Comparison of ENCODE assay signal across 8 cellular contexts in genomic region chr5:176040105-176040801, GRCh38.
DNase-seq lines count a peak whose midpoint lies in the region; ATAC-seq, FAIRE-seq and TF ChIP-seq lines count a peak whose summit lies in the region.
"Not testable (repeated sequence)": the region's sequence is repeated elsewhere in the genome, so short reads cannot be mapped to it uniquely, and the experiment has no call there.

No MANE protein-coding gene starts in this region.

- TF ChIP-seq CTCF in CD4-positive, alpha-beta T cell (IDR thresholded peaks at IDR 0.05); bronchial epithelial cell (IDR thresholded peaks at IDR 0.05; ENCODE audit: insufficient read depth, low read length, severe bottlenecking): not testable (repeated sequence)

- FAIRE-seq in HTR-8/SVneo (lab: Jason Lieb, UNC) (peak; percentile 36), bronchial epithelial cell (lab: Jason Lieb, UNC) (peak; percentile 93)

- POLR2A ChIA-PET in CD4-positive, alpha-beta T cell (lab: Charles Lee) = not testable (repeated sequence)

- not testable (repeated sequence) for H3K36me3 Mint-ChIP-seq in CD4-positive, alpha-beta T cell (ENCODE audit: low read depth); natural killer cell treated with Interleukin-12 subunit alpha and Interleukin-12 subunit beta and Interleukin-15 and Interleukin-18, amount 100 ng/mL, for 72 hours

- H3K27ac Mint-ChIP-seq in CD4-positive, alpha-beta T cell = peak overlapping the region; percentile 83
- H3K27ac Mint-ChIP-seq in natural killer cell treated with Interleukin-12 subunit alpha and Interleukin-12 subunit beta and Interleukin-15 and Interleukin-18, amount 100 ng/mL, for 72 hours = not testable (repeated sequence)

- H3K4me3 ChIP-seq in bronchial epithelial cell (ENCODE audit: low read depth, low read length) = not testable (repeated sequence)

- H3K27ac ChIP-seq in CD4-positive, alpha-beta T cell (ENCODE audit: low read depth, low read length) = not testable (repeated sequence)

- H3K27me3 ChIP-seq in CD4-positive, alpha-beta T cell (ENCODE audit: control insufficient read depth, insufficient read depth, low read length); bronchial epithelial cell (ENCODE audit: control insufficient read depth, insufficient read depth, low read length): not testable (repeated sequence)

- intact Hi-C loops in CD4-positive, alpha-beta T cell (cut with DNase I, micrococcal nuclease) = not testable (repeated sequence)

- ATAC-seq in CD4-positive, alpha-beta T cell (ENCODE audit: poor library complexity); left lobe of liver: not testable (repeated sequence)
- ATAC-seq in esophagus mucosa = peak; percentile 27
- peak; percentile 3 to 26 for ATAC-seq in natural killer cell treated with Interleukin-12 subunit alpha and Interleukin-12 subunit beta and Interleukin-15 and Interleukin-18, amount 100 ng/mL, for 72 hours

- CTCF ChIA-PET in CD4-positive, alpha-beta T cell (lab: Charles Lee) = not testable (repeated sequence)

- not testable (repeated sequence) for H3K9me3 ChIP-seq in CD4-positive, alpha-beta T cell (ENCODE audit: control insufficient read depth, low read length)

- not testable (repeated sequence) for H3K27me3 Mint-ChIP-seq in CD4-positive, alpha-beta T cell
- H3K27me3 Mint-ChIP-seq in natural killer cell treated with Interleukin-12 subunit alpha and Interleukin-12 subunit beta and Interleukin-15 and Interleukin-18, amount 100 ng/mL, for 72 hours = peaks cover 7 to 29% of the 10 kb centered on the region in 2 donors

- peak overlapping the region; percentile 25 for H3K4me3 Mint-ChIP-seq in CD4-positive, alpha-beta T cell
- not testable (repeated sequence) for H3K4me3 Mint-ChIP-seq in natural killer cell treated with Interleukin-12 subunit alpha and Interleukin-12 subunit beta and Interleukin-15 and Interleukin-18, amount 100 ng/mL, for 72 hours

- not testable (repeated sequence) for DNase-seq in CD4-positive, alpha-beta T cell; HTR-8/SVneo (ENCODE audit: insufficient read length, low spot score); bronchial epithelial cell (ENCODE audit: low read depth); natural killer cell treated with Interleukin-12 subunit alpha and Interleukin-12 subunit beta and Interleukin-15 and Interleukin-18, amount 100 ng/mL, for 72 hours (ENCODE audit: low spot score)
- DNase-seq in activated CD8-positive, alpha-beta memory T cell treated with anti-CD3 and anti-CD28 coated beads for 24 hours = peak; percentile 54
- DNase-seq in left lobe of liver (ENCODE audit: low spot score) (peak; percentile 36), ureter (ENCODE audit: low spot score) (peak; percentile 31)

- H3K36me3 ChIP-seq in bronchial epithelial cell (ENCODE audit: control insufficient read depth, insufficient read depth, low read length) = not testable (repeated sequence)

- not testable (repeated sequence) for H3K9me3 Mint-ChIP-seq in CD4-positive, alpha-beta T cell; natural killer cell treated with Interleukin-12 subunit alpha and Interleukin-12 subunit beta and Interleukin-15 and Interleukin-18, amount 100 ng/mL, for 72 hours

- peaks cover 45% of the 10 kb centered on the region for H3K4me1 Mint-ChIP-seq in CD4-positive, alpha-beta T cell (ENCODE audit: low read depth)
- H3K4me1 Mint-ChIP-seq in natural killer cell treated with Interleukin-12 subunit alpha and Interleukin-12 subunit beta and Interleukin-15 and Interleukin-18, amount 100 ng/mL, for 72 hours (ENCODE audit: low read depth in 2 of 2) = not testable (repeated sequence)
